ENCODE assay signal across 1 cellular context in the genomic region with DNA sequence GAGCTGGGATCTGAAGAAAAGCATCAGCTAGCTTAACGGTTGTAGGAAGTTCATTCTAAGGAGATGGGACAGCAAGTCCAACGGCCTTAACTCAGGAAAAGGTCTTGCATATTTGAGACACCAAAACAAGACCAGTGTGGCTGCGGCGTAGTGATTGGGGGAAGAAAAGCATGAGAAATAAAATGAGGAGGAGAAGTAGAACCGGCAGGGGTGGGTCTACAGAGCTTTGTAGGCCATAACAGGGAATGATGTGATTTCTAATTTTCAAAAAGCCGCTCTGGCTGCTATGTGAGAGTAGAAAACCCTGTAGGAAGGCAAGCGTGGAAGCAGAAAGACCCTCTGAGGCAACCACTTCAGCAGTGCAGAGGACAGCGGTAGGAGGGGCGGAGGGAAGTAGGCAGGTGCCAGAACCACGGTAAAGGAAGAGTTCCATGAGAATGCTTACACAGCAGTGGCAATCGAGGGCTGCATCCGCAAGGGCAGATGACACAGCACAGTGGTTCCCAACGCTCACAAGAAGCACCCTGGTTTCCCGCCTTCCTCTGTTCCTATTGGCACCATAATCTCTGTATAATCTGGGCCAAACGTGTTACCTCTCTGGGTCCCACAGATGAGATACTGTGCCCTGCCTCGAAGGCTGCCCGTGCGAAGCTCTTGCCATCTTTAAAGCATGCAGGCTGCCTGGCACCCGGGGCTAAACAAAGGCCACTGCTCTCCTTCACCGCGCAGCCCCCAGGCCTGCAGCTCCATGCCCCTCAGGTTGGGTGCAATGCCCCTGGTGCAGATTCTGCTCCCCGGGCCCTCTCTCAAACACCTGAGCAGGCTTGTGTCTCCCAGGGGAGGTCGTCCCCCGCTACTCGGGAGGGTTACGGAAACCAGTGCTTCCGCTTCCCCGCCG.
TF ChIP-seq lines count a peak whose summit lies in the region.

No MANE protein-coding gene starts in this region.

TF ChIP-seq in GM12878, 131 proteins besides CTCF, POLR2A, EP300 and RAD21:
- no peak for TF ChIP-seq SMAD5 (IDR thresholded peaks at IDR 0.05; ENCODE audit: low read depth)
- TF ChIP-seq SP1 (IDR thresholded peaks at IDR 0.05; ENCODE audit: low read depth, low read length) = no peak
- TF ChIP-seq, protein P1, sequence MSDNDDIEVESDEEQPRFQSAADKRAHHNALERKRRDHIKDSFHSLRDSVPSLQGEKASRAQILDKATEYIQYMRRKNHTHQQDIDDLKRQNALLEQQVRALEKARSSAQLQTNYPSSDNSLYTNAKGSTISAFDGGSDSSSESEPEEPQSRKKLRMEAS (IDR thresholded peaks at IDR 0.05; ENCODE audit: low read depth, low read length) = no peak
- TF ChIP-seq STAT1 (conservative IDR thresholded peaks at IDR 0.05) = no peak
- no peak for TF ChIP-seq ESRRA (IDR thresholded peaks at IDR 0.05; ENCODE audit: low read length)
- no peak for TF ChIP-seq FOS (IDR thresholded peaks at IDR 0.05; ENCODE audit: borderline replicate concordance, extremely low read depth, insufficient read length)
- TF ChIP-seq EZH2 (IDR thresholded peaks at IDR 0.05; ENCODE audit: borderline replicate concordance, control insufficient read depth, low read depth, low read length) = no peak
- 0 out of 2 replicates have a peak, but pooled peaks have one; percentile 21 for TF ChIP-seq CBFB (IDR thresholded peaks at IDR 0.05; ENCODE audit: low read depth)
- peak; percentile 68 for TF ChIP-seq MEF2B (IDR thresholded peaks at IDR 0.05; ENCODE audit: partially characterized antibody, poor library complexity, severe bottlenecking)
- TF ChIP-seq CREM (IDR thresholded peaks at IDR 0.05; ENCODE audit: low read depth) = no peak
- TF ChIP-seq SREBF1 (IDR thresholded peaks at IDR 0.05; ENCODE audit: low read length) = no peak
- no peak for TF ChIP-seq BCL11A (IDR thresholded peaks at IDR 0.05; ENCODE audit: low read depth, low read length)
